ENCODE assay signal across 18 cellular contexts in the genomic region with DNA sequence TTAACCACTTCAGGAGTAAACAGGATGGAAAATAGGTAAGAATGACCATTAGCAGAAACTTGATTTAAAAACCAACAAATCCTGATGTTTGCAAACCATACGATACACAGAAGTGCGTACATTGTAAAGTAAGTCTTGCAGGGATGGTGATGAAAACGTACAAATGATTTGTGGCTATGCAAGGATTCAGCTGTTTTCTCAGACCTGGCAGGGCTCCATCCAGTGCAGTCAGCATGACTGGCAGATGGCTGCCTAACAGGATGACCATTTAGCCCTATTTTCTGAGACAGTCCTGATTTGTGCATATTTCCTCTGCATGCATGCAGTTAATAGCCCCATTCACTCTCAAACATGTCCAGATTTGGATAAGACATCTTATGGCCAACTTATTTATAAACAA.
DNase-seq lines count a peak whose midpoint lies in the region; ATAC-seq, FAIRE-seq and TF ChIP-seq lines count a peak whose summit lies in the region.
"Had no signal": no experiment of that assay in that cellular context is flagged by ENCODE, and none has a peak within 500 bp of the region (broad histone marks: within the 10 kb centered on the region; RNA-seq: fewer than 3 reads in every experiment).

No MANE protein-coding gene starts in this region.

- POLR2A ChIA-PET in endothelial cell of umbilical vein (lab: Charles Lee) = no interaction called here

- H3K27ac ChIP-seq in endothelial cell of umbilical vein (ENCODE audit: insufficient read depth, low read depth, low read length) (no peak overlapping the region), neural progenitor cell (no peak overlapping the region)
- H3K27ac ChIP-seq: suprapubic skin had no signal

- intact Hi-C loops in endothelial cell of umbilical vein (cut with micrococcal nuclease) = no loop called here

- H3K4me1 Mint-ChIP-seq in neural progenitor cell = no peaks in the 10 kb centered on the region
- H3K4me1 Mint-ChIP-seq: memory B cell, nephron progenitor cell had no signal

- no peaks in the 10 kb centered on the region for H3K36me3 ChIP-seq in endothelial cell of umbilical vein (ENCODE audit: control insufficient read depth in 2 of 2, extremely low read depth in 1 of 2, insufficient read depth in 2 of 2, low read length in 2 of 2)
- no peaks in the 10 kb centered on the region for H3K36me3 ChIP-seq in neural progenitor cell
- H3K36me3 ChIP-seq in H7 (replicated peaks; ENCODE audit: control insufficient read depth, insufficient read depth, low read length) = no peaks in the 10 kb centered on the region
- H3K36me3 ChIP-seq: suprapubic skin had no signal

- CTCF ChIA-PET in endothelial cell of umbilical vein (lab: Charles Lee) = no interaction called here

- no peak overlapping the region for H3K27ac Mint-ChIP-seq in neural progenitor cell
- H3K27ac Mint-ChIP-seq: memory B cell, nephron progenitor cell had no signal

- H4K20me1 ChIP-seq in endothelial cell of umbilical vein (replicated peaks; ENCODE audit: control insufficient read depth, extremely low read depth, insufficient read depth, low read length) (no peaks in the 10 kb centered on the region), neural progenitor cell (ENCODE audit: low read depth) (no peaks in the 10 kb centered on the region)

- no peak overlapping the region for H3K4me3 Mint-ChIP-seq in neural progenitor cell
- H3K4me3 Mint-ChIP-seq: CD8-positive, alpha-beta memory T cell; memory B cell; nephron progenitor cell had no signal

- no peak overlapping the region for H3K9ac ChIP-seq in endothelial cell of umbilical vein (replicated peaks; ENCODE audit: extremely low read depth, insufficient read depth, low read length)
- no peak overlapping the region for H3K9ac ChIP-seq in neural progenitor cell

- no peak for ATAC-seq in HG02884 (IDR thresholded peaks at IDR 0.05; ENCODE audit: unreplicated experiment)

- no peaks in the 10 kb centered on the region for H3K36me3 Mint-ChIP-seq in neural progenitor cell

- TF ChIP-seq CTCF in endothelial cell of umbilical vein (IDR thresholded peaks at IDR 0.05; ENCODE audit: extremely low read depth in 1 of 2, insufficient read depth in 1 of 2, low read depth in 1 of 2, low read length in 2 of 2) (no peak), neural progenitor cell (IDR thresholded peaks at IDR 0.05) (no peak)

- peaks cover 2% of the 10 kb centered on the region for H3K9me3 Mint-ChIP-seq in neural progenitor cell

- DNase-seq in NCI-H1105 treated with DMSO at 0.1 percent for 48 hours (lab: John Stamatoyannopoulos, UW) (peak; percentile 20), NCI-H1105 (lab: John Stamatoyannopoulos, UW) (no peak), NCI-H69 (lab: John Stamatoyannopoulos, UW) (peak; percentile 73), endothelial cell of umbilical vein (ENCODE audit: low read depth, low spot score) (peak; percentile 6), neural progenitor cell (ENCODE audit: low spot score) (no peak), H7 (no peak)
- no peak for DNase-seq in activated CD8-positive, alpha-beta memory T cell treated with anti-CD3 and anti-CD28 coated beads, Interleukin-2, amount 50 U/mL, for 4 hours
- DNase-seq: activated naive CD4-positive, alpha-beta T cell; CD8-positive, alpha-beta memory T cell; MV-4-11; NCI-H345; nephron progenitor cell; SW 1271 had no signal

- FAIRE-seq in endothelial cell of umbilical vein (lab: Jason Lieb, UNC) = no peak
- FAIRE-seq: A204.1, GM19239 had no signal

- no peaks in the 10 kb centered on the region for H3K9me3 ChIP-seq in endothelial cell of umbilical vein (replicated peaks; ENCODE audit: control insufficient read depth, insufficient read depth, low read length)
- no peaks in the 10 kb centered on the region for H3K9me3 ChIP-seq in neural progenitor cell (ENCODE audit: low read depth)
- H3K9me3 ChIP-seq: suprapubic skin had no signal

- no peaks in the 10 kb centered on the region for H3K9me1 ChIP-seq in endothelial cell of umbilical vein (replicated peaks; ENCODE audit: control insufficient read depth, extremely low read depth, insufficient read depth, low read length)

- H3K27me3 ChIP-seq in endothelial cell of umbilical vein (ENCODE audit: control insufficient read depth in 2 of 2, insufficient read depth in 2 of 2, low read length in 2 of 2) (peaks cover 3 to 4% of the 10 kb centered on the region in 2 experiments), neural progenitor cell (no peaks in the 10 kb centered on the region), H7 (ENCODE audit: control insufficient read depth, insufficient read depth, low read length) (no peaks in the 10 kb centered on the region)
- H3K27me3 ChIP-seq: suprapubic skin had no signal

- dilution Hi-C loops in endothelial cell of umbilical vein (cut with MboI; ENCODE audit: extremely low pct_ligation_motif_present, low sequenced_read_pairs) = no loop called here

- no peaks in the 10 kb centered on the region for H3F3A ChIP-seq in neural progenitor cell (ENCODE audit: low read depth)

- H3K4me2 ChIP-seq in endothelial cell of umbilical vein (ENCODE audit: insufficient read depth, low read length) (no peak overlapping the region), neural progenitor cell (no peak overlapping the region)

- no peaks in the 10 kb centered on the region for H3K4me1 ChIP-seq in endothelial cell of umbilical vein (ENCODE audit: control insufficient read depth, extremely low read depth, insufficient read depth, low read length)
- no peaks in the 10 kb centered on the region for H3K4me1 ChIP-seq in neural progenitor cell
- H3K4me1 ChIP-seq: suprapubic skin had no signal

- H3K79me2 ChIP-seq in endothelial cell of umbilical vein (ENCODE audit: control insufficient read depth, insufficient read depth, low read length) (no peaks in the 10 kb centered on the region), neural progenitor cell (ENCODE audit: low read depth) (no peaks in the 10 kb centered on the region)

- no peak overlapping the region for H2AFZ ChIP-seq in endothelial cell of umbilical vein (ENCODE audit: low read depth, low read length)
- peak overlapping the region; percentile 59 for H2AFZ ChIP-seq in neural progenitor cell (replicated peaks)

- BruUV-seq in endothelial cell of umbilical vein (replicated peaks; lab: Mats Ljungman, UMichigan) = no TSS peak

- no peaks in the 10 kb centered on the region for H3K27me3 Mint-ChIP-seq in neural progenitor cell (ENCODE audit: insufficient read depth, low read depth)
- H3K27me3 Mint-ChIP-seq: memory B cell had no signal

- H3K4me3 ChIP-seq in endothelial cell of umbilical vein (replicated peaks in 1 of 3; ENCODE audit: insufficient read depth in 1 of 3, low read depth in 1 of 3, low read length in 3 of 3) (no peak overlapping the region), neural progenitor cell (no peak overlapping the region), H7 (ENCODE audit: insufficient read depth, low read depth, low read length) (no peak overlapping the region)
- H3K4me3 ChIP-seq: suprapubic skin had no signal

- TF ChIP-seq POLR2A in endothelial cell of umbilical vein (IDR thresholded peaks at IDR 0.05; ENCODE audit: low read depth, low read length) = no peak

TF ChIP-seq in endothelial cell of umbilical vein, 7 proteins besides CTCF, POLR2A, EP300 and RAD21:
- TF ChIP-seq EZH2 (IDR thresholded peaks at IDR 0.05; ENCODE audit: borderline replicate concordance, low read depth, low read length, severe bottlenecking) = no peak
- TF ChIP-seq POLR2AphosphoS5 (IDR thresholded peaks at IDR 0.05; ENCODE audit: insufficient read depth, low read depth, low read length) = no peak
- TF ChIP-seq, protein P1, sequence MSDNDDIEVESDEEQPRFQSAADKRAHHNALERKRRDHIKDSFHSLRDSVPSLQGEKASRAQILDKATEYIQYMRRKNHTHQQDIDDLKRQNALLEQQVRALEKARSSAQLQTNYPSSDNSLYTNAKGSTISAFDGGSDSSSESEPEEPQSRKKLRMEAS (IDR thresholded peaks at IDR 0.05; ENCODE audit: insufficient read depth, insufficient read length) = no peak
- TF ChIP-seq GATA2 (IDR thresholded peaks at IDR 0.05; ENCODE audit: insufficient read depth, insufficient read length, low read depth, low read length) = no peak
- no peak for TF ChIP-seq FOS (IDR thresholded peaks at IDR 0.05; ENCODE audit: borderline replicate concordance, insufficient read depth, low read length)
- no peak for TF ChIP-seq JUN (IDR thresholded peaks at IDR 0.05; ENCODE audit: borderline replicate concordance, insufficient read depth, insufficient read length, low read depth)
- no peak for TF ChIP-seq MYC (IDR thresholded peaks at IDR 0.05; ENCODE audit: low read depth, low read length)

Comparison
In these comparisons a context has a peak if more than half of its experiments do, and no peak if none do; other contexts are left out.
1. DNase-seq: peak in NCI-H1105 treated with DMSO at 0.1 percent for 48 hours (single experiment), NCI-H69 (single experiment) and endothelial cell of umbilical vein (single experiment); none in NCI-H1105 (single experiment), neural progenitor cell (single experiment), H7 (single experiment) and activated CD8-positive, alpha-beta memory T cell treated with anti-CD3 and anti-CD28 coated beads, Interleukin-2, amount 50 U/mL, for 4 hours (single experiment).